1 cellular context compared by ENCODE assay signal in genomic region chr5:129460121-129460950, GRCh38.
TF ChIP-seq lines count a peak whose summit lies in the region.

A gene with protein sequence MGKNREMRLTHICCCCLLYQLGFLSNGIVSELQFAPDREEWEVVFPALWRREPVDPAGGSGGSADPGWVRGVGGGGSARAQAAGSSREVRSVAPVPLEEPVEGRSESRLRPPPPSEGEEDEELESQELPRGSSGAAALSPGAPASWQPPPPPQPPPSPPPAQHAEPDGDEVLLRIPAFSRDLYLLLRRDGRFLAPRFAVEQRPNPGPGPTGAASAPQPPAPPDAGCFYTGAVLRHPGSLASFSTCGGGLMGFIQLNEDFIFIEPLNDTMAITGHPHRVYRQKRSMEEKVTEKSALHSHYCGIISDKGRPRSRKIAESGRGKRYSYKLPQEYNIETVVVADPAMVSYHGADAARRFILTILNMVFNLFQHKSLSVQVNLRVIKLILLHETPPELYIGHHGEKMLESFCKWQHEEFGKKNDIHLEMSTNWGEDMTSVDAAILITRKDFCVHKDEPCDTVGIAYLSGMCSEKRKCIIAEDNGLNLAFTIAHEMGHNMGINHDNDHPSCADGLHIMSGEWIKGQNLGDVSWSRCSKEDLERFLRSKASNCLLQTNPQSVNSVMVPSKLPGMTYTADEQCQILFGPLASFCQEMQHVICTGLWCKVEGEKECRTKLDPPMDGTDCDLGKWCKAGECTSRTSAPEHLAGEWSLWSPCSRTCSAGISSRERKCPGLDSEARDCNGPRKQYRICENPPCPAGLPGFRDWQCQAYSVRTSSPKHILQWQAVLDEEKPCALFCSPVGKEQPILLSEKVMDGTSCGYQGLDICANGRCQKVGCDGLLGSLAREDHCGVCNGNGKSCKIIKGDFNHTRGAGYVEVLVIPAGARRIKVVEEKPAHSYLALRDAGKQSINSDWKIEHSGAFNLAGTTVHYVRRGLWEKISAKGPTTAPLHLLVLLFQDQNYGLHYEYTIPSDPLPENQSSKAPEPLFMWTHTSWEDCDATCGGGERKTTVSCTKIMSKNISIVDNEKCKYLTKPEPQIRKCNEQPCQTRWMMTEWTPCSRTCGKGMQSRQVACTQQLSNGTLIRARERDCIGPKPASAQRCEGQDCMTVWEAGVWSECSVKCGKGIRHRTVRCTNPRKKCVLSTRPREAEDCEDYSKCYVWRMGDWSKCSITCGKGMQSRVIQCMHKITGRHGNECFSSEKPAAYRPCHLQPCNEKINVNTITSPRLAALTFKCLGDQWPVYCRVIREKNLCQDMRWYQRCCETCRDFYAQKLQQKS (plus strand): TSS chr5:129460298. CDS start chr5:129460392, 94 bp downstream.

TF ChIP-seq in H1, 55 proteins besides CTCF, POLR2A, EP300 and RAD21 (continued from another document):
- peak; percentile 31 to 52; a peak in 1 of 4 replicates for TF ChIP-seq SIN3A (conservative IDR thresholded peaks at IDR 0.05 in 1 of 2, IDR thresholded peaks at IDR 0.05 in 1 of 2; ENCODE audit: low read depth in 1 of 2, low read length in 2 of 2)
- peak; percentile 52 for TF ChIP-seq MAX (IDR thresholded peaks at IDR 0.05)
- no peak for TF ChIP-seq ASH2L (IDR thresholded peaks at IDR 0.05; ENCODE audit: low read length)
- peak; percentile 86 for TF ChIP-seq CHD2 (IDR thresholded peaks at IDR 0.05; ENCODE audit: low read length)
- peak; percentile 71 for TF ChIP-seq RBBP5 (IDR thresholded peaks at IDR 0.05; ENCODE audit: borderline replicate concordance, low read depth, low read length)
- no peak for TF ChIP-seq MAFK (IDR thresholded peaks at IDR 0.05; ENCODE audit: low read depth, low read length)
- peak; percentile 61 for TF ChIP-seq TAF7 (optimal IDR thresholded peaks at IDR 0.05; ENCODE audit: borderline replicate concordance, low read depth, low read length)
- TF ChIP-seq, protein P1, sequence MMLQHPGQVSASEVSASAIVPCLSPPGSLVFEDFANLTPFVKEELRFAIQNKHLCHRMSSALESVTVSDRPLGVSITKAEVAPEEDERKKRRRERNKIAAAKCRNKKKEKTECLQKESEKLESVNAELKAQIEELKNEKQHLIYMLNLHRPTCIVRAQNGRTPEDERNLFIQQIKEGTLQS (IDR thresholded peaks at IDR 0.05; ENCODE audit: insufficient read depth, low read depth, low read length), result no peak
- no peak for TF ChIP-seq GTF2F1 (IDR thresholded peaks at IDR 0.05; ENCODE audit: borderline replicate concordance, low read depth, low read length)
- TF ChIP-seq TAF1 (IDR thresholded peaks at IDR 0.05; ENCODE audit: low read depth, low read length), result peak; percentile 60; the same call in 1 of the 2 replicates
- TF ChIP-seq KDM4A (IDR thresholded peaks at IDR 0.05; ENCODE audit: low read depth, low read length, severe bottlenecking), result peak; percentile 28
- peak; percentile 40; the same call in 1 of the 2 replicates for TF ChIP-seq TBP (IDR thresholded peaks at IDR 0.05; ENCODE audit: low read depth, low read length)
- peak; percentile 23 for TF ChIP-seq EZH2 (IDR thresholded peaks at IDR 0.05; ENCODE audit: low read depth, low read length, severe bottlenecking)
- no peak for TF ChIP-seq CHD7 (IDR thresholded peaks at IDR 0.05; ENCODE audit: insufficient replicate concordance, low read length)
- peak; percentile 9; the same call in 1 of the 2 replicates for TF ChIP-seq SUZ12 (IDR thresholded peaks at IDR 0.05; ENCODE audit: low read length)
- peak; percentile 55; the same call in 1 of the 2 replicates for TF ChIP-seq POLR2AphosphoS5 (IDR thresholded peaks at IDR 0.05; ENCODE audit: low read depth, low read length)
- TF ChIP-seq BRCA1 (IDR thresholded peaks at IDR 0.05; ENCODE audit: low read depth, low read length), result peak; percentile 32; the same call in 1 of the 2 replicates
- 0 out of 2 replicates have a peak, but pooled peaks have one; percentile 15 for TF ChIP-seq PHF8 (conservative IDR thresholded peaks at IDR 0.05; ENCODE audit: low read depth, low read length)
